1 cellular context compared by ENCODE assay signal in the genomic region with DNA sequence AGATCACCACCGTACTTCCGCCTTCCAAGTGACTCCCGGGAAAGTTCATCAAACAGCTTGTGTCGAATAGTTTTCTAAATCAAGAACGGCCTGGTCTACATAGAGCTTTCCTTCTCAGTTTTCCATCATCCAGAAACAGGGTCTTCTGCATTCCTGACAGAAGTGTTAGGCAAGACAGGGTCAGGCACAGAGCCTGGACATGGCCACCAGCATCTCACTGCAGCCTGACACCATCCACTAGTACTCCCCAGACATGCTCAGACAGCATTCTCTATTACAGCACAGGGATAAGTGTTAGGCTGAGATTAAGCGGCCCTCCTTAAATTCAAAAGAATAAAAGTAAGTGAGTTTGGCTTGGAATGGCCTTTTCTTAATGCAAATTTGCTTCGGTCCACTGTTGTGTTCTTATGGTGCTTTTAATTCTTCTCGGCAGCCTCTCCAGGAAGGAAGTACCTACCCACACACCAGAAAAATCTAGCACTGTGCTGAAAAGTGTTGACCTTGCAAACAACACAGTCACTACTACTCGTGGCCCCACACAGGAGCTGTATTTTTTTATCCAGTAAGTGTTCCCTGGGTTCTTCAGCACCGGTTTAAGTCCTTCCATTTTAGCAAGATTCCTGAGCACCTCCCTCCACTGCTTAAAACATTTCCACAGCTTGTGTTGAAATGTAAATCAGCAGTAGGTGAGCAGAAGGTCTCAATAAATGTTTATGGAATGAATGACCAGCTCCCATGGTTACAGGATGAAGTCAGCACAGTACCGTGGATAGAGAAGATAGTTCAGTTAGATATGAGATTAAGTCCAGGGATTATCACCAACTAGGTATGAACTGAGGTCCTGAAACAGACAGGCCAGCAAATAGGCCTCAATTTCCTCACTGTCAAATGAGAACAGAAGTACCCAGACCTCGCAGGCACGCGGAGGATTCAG.
TF ChIP-seq lines count a peak whose summit lies in the region.

No MANE protein-coding gene starts in this region.

TF ChIP-seq in SK-N-SH, 30 proteins besides CTCF, POLR2A, EP300 and RAD21 (continued from another document):
- TF ChIP-seq, protein P1, sequence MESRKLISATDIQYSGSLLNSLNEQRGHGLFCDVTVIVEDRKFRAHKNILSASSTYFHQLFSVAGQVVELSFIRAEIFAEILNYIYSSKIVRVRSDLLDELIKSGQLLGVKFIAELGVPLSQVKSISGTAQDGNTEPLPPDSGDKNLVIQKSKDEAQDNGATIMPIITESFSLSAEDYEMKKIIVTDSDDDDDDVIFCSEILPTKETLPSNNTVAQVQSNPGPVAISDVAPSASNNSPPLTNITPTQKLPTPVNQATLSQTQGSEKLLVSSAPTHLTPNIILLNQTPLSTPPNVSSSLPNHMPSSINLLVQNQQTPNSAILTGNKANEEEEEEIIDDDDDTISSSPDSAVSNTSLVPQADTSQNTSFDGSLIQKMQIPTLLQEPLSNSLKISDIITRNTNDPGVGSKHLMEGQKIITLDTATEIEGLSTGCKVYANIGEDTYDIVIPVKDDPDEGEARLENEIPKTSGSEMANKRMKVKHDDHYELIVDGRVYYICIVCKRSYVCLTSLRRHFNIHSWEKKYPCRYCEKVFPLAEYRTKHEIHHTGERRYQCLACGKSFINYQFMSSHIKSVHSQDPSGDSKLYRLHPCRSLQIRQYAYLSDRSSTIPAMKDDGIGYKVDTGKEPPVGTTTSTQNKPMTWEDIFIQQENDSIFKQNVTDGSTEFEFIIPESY (IDR thresholded peaks at IDR 0.05; ENCODE audit: borderline replicate concordance, low read depth), result no peak
- TF ChIP-seq USF2 (IDR thresholded peaks at IDR 0.05; ENCODE audit: borderline replicate concordance, low read depth, low read length) (no peak), ELF1 (IDR thresholded peaks at IDR 0.05) (no peak), GABPA (IDR thresholded peaks at IDR 0.05; ENCODE audit: low read depth) (no peak), TAF1 (IDR thresholded peaks at IDR 0.05; ENCODE audit: borderline replicate concordance, low read depth, low read length) (no peak), FOSL2 (IDR thresholded peaks at IDR 0.05; ENCODE audit: borderline replicate concordance, low read depth) (no peak), MAX (IDR thresholded peaks at IDR 0.05; ENCODE audit: low read depth) (no peak)
- TF ChIP-seq, protein P2, sequence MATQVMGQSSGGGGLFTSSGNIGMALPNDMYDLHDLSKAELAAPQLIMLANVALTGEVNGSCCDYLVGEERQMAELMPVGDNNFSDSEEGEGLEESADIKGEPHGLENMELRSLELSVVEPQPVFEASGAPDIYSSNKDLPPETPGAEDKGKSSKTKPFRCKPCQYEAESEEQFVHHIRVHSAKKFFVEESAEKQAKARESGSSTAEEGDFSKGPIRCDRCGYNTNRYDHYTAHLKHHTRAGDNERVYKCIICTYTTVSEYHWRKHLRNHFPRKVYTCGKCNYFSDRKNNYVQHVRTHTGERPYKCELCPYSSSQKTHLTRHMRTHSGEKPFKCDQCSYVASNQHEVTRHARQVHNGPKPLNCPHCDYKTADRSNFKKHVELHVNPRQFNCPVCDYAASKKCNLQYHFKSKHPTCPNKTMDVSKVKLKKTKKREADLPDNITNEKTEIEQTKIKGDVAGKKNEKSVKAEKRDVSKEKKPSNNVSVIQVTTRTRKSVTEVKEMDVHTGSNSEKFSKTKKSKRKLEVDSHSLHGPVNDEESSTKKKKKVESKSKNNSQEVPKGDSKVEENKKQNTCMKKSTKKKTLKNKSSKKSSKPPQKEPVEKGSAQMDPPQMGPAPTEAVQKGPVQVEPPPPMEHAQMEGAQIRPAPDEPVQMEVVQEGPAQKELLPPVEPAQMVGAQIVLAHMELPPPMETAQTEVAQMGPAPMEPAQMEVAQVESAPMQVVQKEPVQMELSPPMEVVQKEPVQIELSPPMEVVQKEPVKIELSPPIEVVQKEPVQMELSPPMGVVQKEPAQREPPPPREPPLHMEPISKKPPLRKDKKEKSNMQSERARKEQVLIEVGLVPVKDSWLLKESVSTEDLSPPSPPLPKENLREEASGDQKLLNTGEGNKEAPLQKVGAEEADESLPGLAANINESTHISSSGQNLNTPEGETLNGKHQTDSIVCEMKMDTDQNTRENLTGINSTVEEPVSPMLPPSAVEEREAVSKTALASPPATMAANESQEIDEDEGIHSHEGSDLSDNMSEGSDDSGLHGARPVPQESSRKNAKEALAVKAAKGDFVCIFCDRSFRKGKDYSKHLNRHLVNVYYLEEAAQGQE (IDR thresholded peaks at IDR 0.05; ENCODE audit: low read depth, low read length), result no peak
